Comparison of ENCODE assay signal across 9 cellular contexts in the genomic region with DNA sequence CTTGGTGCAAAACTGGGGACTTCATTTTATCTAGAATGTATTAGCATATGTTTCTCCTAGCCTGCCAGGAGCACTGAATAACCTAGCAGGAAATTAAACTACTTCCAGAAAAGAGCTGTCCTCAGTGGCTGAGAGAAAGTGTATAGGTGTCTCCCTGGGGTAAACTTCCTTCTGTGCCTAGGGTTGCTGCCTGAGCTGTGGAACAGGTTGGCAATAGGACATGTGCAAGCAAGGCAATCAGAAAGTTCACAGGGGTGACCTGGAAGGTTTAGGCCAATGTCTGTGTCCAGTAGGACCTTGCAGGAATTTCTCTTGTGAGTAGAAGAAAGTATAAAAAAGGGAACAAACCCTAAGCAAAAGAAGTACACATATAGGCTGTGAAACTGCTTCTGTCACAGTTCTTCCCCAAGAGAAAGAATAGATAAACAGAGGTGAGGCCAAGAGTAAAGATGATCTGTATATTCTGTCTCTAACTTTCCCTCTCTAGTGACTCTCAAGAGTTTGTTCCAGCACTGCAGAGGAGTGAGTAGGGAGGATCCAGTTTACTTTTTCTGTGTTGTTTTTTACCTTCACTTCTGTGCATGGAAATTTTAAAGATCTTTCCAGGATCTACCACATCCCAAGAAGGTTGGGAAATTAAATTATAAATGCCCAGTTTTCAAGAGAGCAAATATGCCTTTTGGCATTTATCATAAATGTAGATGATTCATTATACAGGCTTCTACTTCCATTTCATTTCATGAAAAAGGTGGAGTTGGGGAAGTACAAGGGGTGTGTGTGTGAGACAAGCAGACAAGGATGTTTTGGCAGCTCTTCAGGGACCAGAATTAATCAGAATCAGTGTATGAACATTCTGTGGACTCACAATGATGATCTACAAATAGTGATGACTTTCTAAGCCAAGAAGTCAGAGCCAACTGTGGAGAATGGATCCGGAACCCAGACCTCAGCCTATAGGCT.
DNase-seq lines count a peak whose midpoint lies in the region; ATAC-seq, FAIRE-seq and TF ChIP-seq lines count a peak whose summit lies in the region.
"Had no signal": no experiment of that assay in that cellular context is flagged by ENCODE, and none has a peak within 500 bp of the region (broad histone marks: within the 10 kb centered on the region; RNA-seq: fewer than 3 reads in every experiment).

No MANE protein-coding gene starts in this region.

- peaks cover 21% of the 10 kb centered on the region for H3K36me3 Mint-ChIP-seq in activated CD4-positive, alpha-beta T cell treated with anti-CD3 and anti-CD28 coated beads for 36 hours (ENCODE audit: low read depth)
- H3K36me3 Mint-ChIP-seq in endothelial cell (ENCODE audit: low read depth, unreplicated experiment) (no peaks in the 10 kb centered on the region), progenitor cell of endocrine pancreas (ENCODE audit: insufficient read depth) (peaks cover 3% of the 10 kb centered on the region)

- CTCF ChIA-PET in activated CD4-positive, alpha-beta T cell treated with anti-CD3 and anti-CD28 coated beads for 36 hours (lab: Charles Lee): interaction anchor here (0.7 to 1.4 kb wide), 2 partner anchors 24 to 34 kb away, joined by 3 read pairs; no protein-coding TSS in a partner anchor
- CTCF ChIA-PET in RWPE1 (lab: Yijun Ruan, JAX): interaction anchor here (0.6 kb wide), 1 partner anchor 36 kb away, joined by 3 read pairs; no protein-coding TSS in a partner anchor

- H3K27me3 ChIP-seq in small intestine (ENCODE audit: control insufficient read depth in 2 of 2, insufficient read depth in 2 of 2, low read length in 2 of 2): no peaks in the 10 kb centered on the region

- FAIRE-seq in small intestine (lab: Jason Lieb, UNC): no peak

- peak; percentile 69 for ATAC-seq in activated CD4-positive, alpha-beta T cell treated with anti-CD3 and anti-CD28 coated beads for 36 hours

- H3K27me3 Mint-ChIP-seq in activated CD4-positive, alpha-beta T cell treated with anti-CD3 and anti-CD28 coated beads for 36 hours: no peaks in the 10 kb centered on the region
- H3K27me3 Mint-ChIP-seq in endothelial cell (ENCODE audit: unreplicated experiment) (peaks cover 2% of the 10 kb centered on the region), progenitor cell of endocrine pancreas (no peaks in the 10 kb centered on the region)

- H3K36me3 ChIP-seq in small intestine (ENCODE audit: control insufficient read depth in 2 of 2, insufficient read depth in 2 of 2, low read length in 2 of 2): peaks cover 0 to 4% of the 10 kb centered on the region in 2 donors

- no peak overlapping the region for H3K4me3 ChIP-seq in small intestine (ENCODE audit: low read depth in 1 of 2, low read length in 2 of 2)

- 75 to 85% (median 81%) methylated on average over 1 of the region's 1 CpG for WGBS in small intestine, 3 donors

- peak overlapping the region; percentile 95 for H3K27ac Mint-ChIP-seq in activated CD4-positive, alpha-beta T cell treated with anti-CD3 and anti-CD28 coated beads for 36 hours
- H3K27ac Mint-ChIP-seq in endothelial cell (ENCODE audit: unreplicated experiment) (peak overlapping the region; percentile 44), progenitor cell of endocrine pancreas (peak overlapping the region; percentile 77)

- H3K4me1 Mint-ChIP-seq in activated CD4-positive, alpha-beta T cell treated with anti-CD3 and anti-CD28 coated beads for 36 hours: peaks cover 88% of the 10 kb centered on the region
- H3K4me1 Mint-ChIP-seq in endothelial cell (ENCODE audit: unreplicated experiment): peaks cover 23% of the 10 kb centered on the region
- H3K4me1 Mint-ChIP-seq in progenitor cell of endocrine pancreas (ENCODE audit: low read depth): peaks cover 27% of the 10 kb centered on the region

- intact Hi-C loops in activated CD4-positive, alpha-beta T cell treated with anti-CD3 and anti-CD28 coated beads for 36 hours (cut with DNase I, micrococcal nuclease): no loop called here

- POLR2A ChIA-PET in activated CD4-positive, alpha-beta T cell treated with anti-CD3 and anti-CD28 coated beads for 36 hours (lab: Charles Lee): no interaction called here
- POLR2A ChIA-PET in RWPE1 (lab: Yijun Ruan, JAX; ENCODE audit: low non-redundant PET): no interaction called here

- DNase-seq in activated CD4-positive, alpha-beta T cell treated with anti-CD3 and anti-CD28 coated beads for 36 hours: peak; percentile 20
- DNase-seq in activated CD4-positive, alpha-beta T cell treated with anti-CD3 and anti-CD28 coated beads, Interleukin-2, amount 50 U/mL, for 4 hours: no peak
- DNase-seq in RWPE1 (ENCODE audit: low spot score): peak; percentile 75
- DNase-seq in endothelial cell (ENCODE audit: low spot score): no peak
- no peak for DNase-seq in progenitor cell of endocrine pancreas (ENCODE audit: low spot score, unreplicated experiment)
- no peak for DNase-seq in NCI-H1417 treated with DMSO at 0.1 percent for 48 hours (lab: John Stamatoyannopoulos, UW)
- DNase-seq in central memory CD4-positive, alpha-beta T cell: no peak
- DNase-seq in small intestine: no peak
- DNase-seq: NCI-H1105 had no signal

- TF ChIP-seq CTCF in RWPE1 (conservative IDR thresholded peaks at IDR 0.05; ENCODE audit: low read depth) (no peak), endothelial cell (IDR thresholded peaks at IDR 0.05; ENCODE audit: unreplicated experiment) (no peak), progenitor cell of endocrine pancreas (IDR thresholded peaks at IDR 0.05; ENCODE audit: unreplicated experiment) (no peak)

- H3K9me3 Mint-ChIP-seq in activated CD4-positive, alpha-beta T cell treated with anti-CD3 and anti-CD28 coated beads for 36 hours (ENCODE audit: low read depth): no peaks in the 10 kb centered on the region
- H3K9me3 Mint-ChIP-seq in endothelial cell (ENCODE audit: unreplicated experiment) (no peaks in the 10 kb centered on the region), progenitor cell of endocrine pancreas (ENCODE audit: low read depth) (no peaks in the 10 kb centered on the region)

- H3K9me3 ChIP-seq in small intestine (ENCODE audit: control insufficient read depth, low read depth): no peaks in the 10 kb centered on the region

- H3K4me3 Mint-ChIP-seq in activated CD4-positive, alpha-beta T cell treated with anti-CD3 and anti-CD28 coated beads for 36 hours: peak overlapping the region; percentile 26
- no peak overlapping the region for H3K4me3 Mint-ChIP-seq in endothelial cell (ENCODE audit: unreplicated experiment)
- no peak overlapping the region for H3K4me3 Mint-ChIP-seq in progenitor cell of endocrine pancreas (ENCODE audit: low read depth)

- H3K27ac ChIP-seq in RWPE1 (no peak overlapping the region), small intestine (ENCODE audit: low read depth in 1 of 2, low read length in 1 of 2) (peak overlapping the region in 1 of 2 donors; percentile 22)

- H3K4me1 ChIP-seq in small intestine (ENCODE audit: control insufficient read depth in 2 of 2, insufficient read depth in 1 of 2, low read depth in 1 of 2, low read length in 1 of 2): peaks cover 3 to 21% of the 10 kb centered on the region in 2 donors

Comparison
In these comparisons a context has a peak if more than half of its experiments do, and no peak if none do; other contexts are left out.
1. DNase-seq: peak in activated CD4-positive, alpha-beta T cell treated with anti-CD3 and anti-CD28 coated beads for 36 hours (single experiment) and RWPE1 (single experiment); none in activated CD4-positive, alpha-beta T cell treated with anti-CD3 and anti-CD28 coated beads, Interleukin-2, amount 50 U/mL, for 4 hours (0 of 2), endothelial cell (single experiment), progenitor cell of endocrine pancreas (single experiment), NCI-H1417 treated with DMSO at 0.1 percent for 48 hours (single experiment), central memory CD4-positive, alpha-beta T cell (single experiment) and small intestine (single experiment).
2. H3K27ac Mint-ChIP-seq: peak in every context shown above with its lines; median percentile 95 in activated CD4-positive, alpha-beta T cell treated with anti-CD3 and anti-CD28 coated beads for 36 hours; 77 in progenitor cell of endocrine pancreas; 44 in endothelial cell.